Comparison of ENCODE assay signal across 1 cellular context in genomic region chr21:9857563-9857962, GRCh38.
DNase-seq lines count a peak whose midpoint lies in the region.
"Not testable (repeated sequence)": the region's sequence is repeated elsewhere in the genome, so short reads cannot be mapped to it uniquely, and the experiment has no call there.

No MANE protein-coding gene starts in this region.

- intact Hi-C loops in posterior vena cava (cut with DNase I): not testable (repeated sequence)

- DNase-seq in posterior vena cava (ENCODE audit: low spot score): peak; percentile 70
